Comparison of ENCODE assay signal across 8 cellular contexts in the genomic region with DNA sequence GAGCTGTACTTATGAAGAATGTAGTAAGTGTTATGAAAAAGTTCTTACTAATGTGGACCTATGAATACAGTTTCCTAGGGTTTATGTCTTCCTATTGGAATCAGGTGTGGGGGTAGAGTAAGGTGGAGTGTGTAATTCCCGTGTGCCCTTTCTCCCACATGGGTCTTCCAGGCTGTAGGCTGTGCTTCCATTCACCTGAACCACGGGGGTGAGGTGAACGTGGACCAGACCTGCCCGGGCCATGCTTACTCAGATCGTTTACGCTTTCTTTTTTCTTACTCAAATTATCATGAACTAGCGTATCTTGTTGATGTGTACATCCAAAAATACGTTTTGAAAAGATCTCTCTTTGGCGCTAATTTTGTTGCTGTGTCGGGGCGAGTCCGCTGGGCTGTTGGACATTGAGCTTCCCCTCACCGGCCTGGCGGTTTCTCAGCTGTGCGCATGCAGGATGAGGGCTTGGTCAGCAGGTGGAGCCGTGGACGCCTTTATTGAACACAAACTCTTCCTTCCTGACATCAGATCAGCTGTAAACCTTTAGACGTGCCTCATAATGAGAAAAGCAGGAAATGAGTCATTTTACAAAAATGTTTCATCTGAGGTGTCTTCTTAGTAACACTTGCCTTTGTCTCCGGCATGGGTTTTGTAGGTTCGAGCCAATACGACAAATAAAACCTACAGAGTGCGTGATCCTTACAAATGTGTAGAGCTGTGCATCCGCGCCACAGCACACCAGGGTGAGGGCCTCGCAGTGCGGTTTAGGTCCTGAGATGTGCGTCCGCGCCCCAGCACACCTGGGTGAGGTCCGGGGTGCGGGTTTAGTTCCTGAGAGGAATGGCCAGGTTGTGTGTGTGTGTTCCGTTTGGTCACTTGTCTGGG. TPM values are rescaled to one million over a fixed set of nuclear protein-coding genes. Genes with fewer than 3 reads are reported as not detected.
DNase-seq lines count a peak whose midpoint lies in the region; ATAC-seq and TF ChIP-seq lines count a peak whose summit lies in the region.

No MANE protein-coding gene starts in this region.

- H3K27ac Mint-ChIP-seq in CD14-positive monocyte, result peak overlapping the region in 4 of 7 donors; percentile 46 to 73 (median 57)

- ATAC-seq in GM18873 (IDR thresholded peaks at IDR 0.05; ENCODE audit: low FRiP score, unreplicated experiment) (peak; percentile 75), HG03432 (IDR thresholded peaks at IDR 0.05; ENCODE audit: unreplicated experiment) (peak; percentile 84), gastrocnemius medialis (no peak)

- peaks cover 97 to 99% of the 10 kb centered on the region in 2 donors for H3K36me3 Mint-ChIP-seq in CD14-positive monocyte

- DNase-seq in CD14-positive monocyte (ENCODE audit: low spot score) (no peak), RWPE1 (ENCODE audit: low spot score) (peak; percentile 91), glomerular endothelial cell (ENCODE audit: extremely low read depth, low read depth, low spot score) (peak; percentile 69), pulmonary artery endothelial cell (ENCODE audit: low read depth, low spot score) (peak; percentile 60), gastrocnemius medialis (no peak)
- DNase-seq in activated effector memory CD4-positive, alpha-beta T cell treated with Interleukin-2 at 50 U/mL for 16 hours, result peak; percentile 65

- H3K4me1 ChIP-seq in gastrocnemius medialis, result peaks cover 5% of the 10 kb centered on the region in 2 donors

- intact Hi-C loops in CD14-positive monocyte (cut with micrococcal nuclease) (no loop called here), gastrocnemius medialis (cut with DNase I; ENCODE audit: low total_unique reads) (no loop called here)

- H3K9me3 Mint-ChIP-seq in CD14-positive monocyte, result no peaks in the 10 kb centered on the region

- H3K4me3 Mint-ChIP-seq in CD14-positive monocyte, result no peak overlapping the region

- peaks cover 0 to 1% (median 0%) of the 10 kb centered on the region in 3 donors for H3K27me3 Mint-ChIP-seq in CD14-positive monocyte (ENCODE audit: low read depth in 3 of 3)

- no peaks in the 10 kb centered on the region for H3K27me3 ChIP-seq in gastrocnemius medialis

- TF ChIP-seq POLR2A in gastrocnemius medialis (IDR thresholded peaks at IDR 0.05), result no peak

- POLR2A ChIA-PET in RWPE1 (lab: Yijun Ruan, JAX; ENCODE audit: low non-redundant PET), result no interaction called here

- no peaks in the 10 kb centered on the region for H3K9me3 ChIP-seq in gastrocnemius medialis

- H3K4me1 Mint-ChIP-seq in CD14-positive monocyte, result no peaks in the 10 kb centered on the region

- H3K27ac ChIP-seq in RWPE1 (peak overlapping the region; percentile 78), gastrocnemius medialis (no peak overlapping the region)

- peaks cover 0 to 46% of the 10 kb centered on the region in 2 donors for H3K36me3 ChIP-seq in gastrocnemius medialis

- TF ChIP-seq CTCF in CD14-positive monocyte (IDR thresholded peaks at IDR 0.05) (peak; percentile 22), RWPE1 (conservative IDR thresholded peaks at IDR 0.05; ENCODE audit: low read depth) (peak; percentile 80), gastrocnemius medialis (IDR thresholded peaks at IDR 0.05 in 4 of 5, conservative IDR thresholded peaks at IDR 0.05 in 1 of 5) (peak in 2 of 5 experiments; percentile 31 to 33)

- H3K4me3 ChIP-seq in gastrocnemius medialis, result no peak overlapping the region

- CTCF ChIA-PET in RWPE1 (lab: Yijun Ruan, JAX), result interaction anchor here (0.5 to 0.7 kb wide), 4 partner anchors 26 to 311 kb away, joined by 3 read pairs; no protein-coding TSS in a partner anchor

- in situ Hi-C loops in gastrocnemius medialis (cut with MboI; ENCODE audit: low sequenced_read_pairs in 4 of 4), result no loop called here

RNA-seq across cellular contexts. Expression of a gene that starts 53.8 kb away (rescaled TPM):
- 1 to 10 TPM; 7.1 to 8.6 TPM for polyA plus RNA-seq in CD14-positive monocyte
- total RNA-seq in glomerular endothelial cell, result 12.5 and 18.6 TPM in 2 replicates
- 22.3 and 32.1 TPM in 2 replicates for total RNA-seq in pulmonary artery endothelial cell
- total RNA-seq in gastrocnemius medialis, result 10 to 100 TPM; 18.4 to 26.2 (median 23.2) TPM

Comparison
In these comparisons a context has a peak if more than half of its experiments do, and no peak if none do; other contexts are left out.
1. DNase-seq: peak in RWPE1 (single experiment), activated effector memory CD4-positive, alpha-beta T cell treated with Interleukin-2 at 50 U/mL for 16 hours (single experiment), glomerular endothelial cell (single experiment) and pulmonary artery endothelial cell (single experiment); none in CD14-positive monocyte (single experiment) and gastrocnemius medialis (0 of 2).
2. ATAC-seq: peak in GM18873 (single experiment) and HG03432 (single experiment); none in gastrocnemius medialis (0 of 2).